1 cellular context compared by ENCODE assay signal in genomic region chr16:30571444-30572322, GRCh38.
TF ChIP-seq lines count a peak whose summit lies in the region.

TSS of gene ZNF688 (minus strand) at chr16:30571714. CDS start at chr16:30571629, 85 bp downstream.

TF ChIP-seq in K562, 482 proteins besides CTCF, POLR2A, EP300 and RAD21 (continued from another document):
- TF ChIP-seq NONO (IDR thresholded peaks at IDR 0.05; ENCODE audit: low read depth in 2 of 2, low read length in 1 of 2) (peak; percentile 35 to 68; a peak in 2 of 4 replicates), PCBP2 (IDR thresholded peaks at IDR 0.05; ENCODE audit: low read depth, low read length, poor library complexity, severe bottlenecking) (no peak), SNRNP70 (optimal IDR thresholded peaks at IDR 0.05; ENCODE audit: low read depth, low read length) (no peak), SRF (CRISPR knock-in tag; IDR thresholded peaks at IDR 0.05) (no peak), SREBF1 (IDR thresholded peaks at IDR 0.05; ENCODE audit: borderline replicate concordance, low read depth, low read length) (no peak), ZNF282 (CRISPR knock-in tag; IDR thresholded peaks at IDR 0.05) (no peak), ZNF644 (tag; IDR thresholded peaks at IDR 0.05; ENCODE audit: low read depth) (peak; percentile 88), CREB5 (CRISPR knock-in tag; IDR thresholded peaks at IDR 0.05) (no peak), CEBPG (CRISPR knock-in tag; IDR thresholded peaks at IDR 0.05) (no peak), CEBPG (tag; conservative IDR thresholded peaks at IDR 0.05 in 1 of 2, IDR thresholded peaks at IDR 0.05 in 1 of 2) (no peak), NR2C2 (CRISPR knock-in tag; IDR thresholded peaks at IDR 0.05) (no peak), NR2C2 (tag; IDR thresholded peaks at IDR 0.05) (peak; percentile 97), MYC (IDR thresholded peaks at IDR 0.05; ENCODE audit: low read depth, low read length) (no peak), MYC (CRISPR knock-in tag; IDR thresholded peaks at IDR 0.05; ENCODE audit: borderline replicate concordance, low read depth) (0 out of 2 replicates have a peak, but pooled peaks have one; percentile 16), TOE1 (IDR thresholded peaks at IDR 0.05; ENCODE audit: borderline replicate concordance) (peak; percentile 48; the same call in 1 of the 2 replicates), TOE1 (CRISPR knock-in tag; IDR thresholded peaks at IDR 0.05; ENCODE audit: borderline replicate concordance, low read depth) (no peak), GABPB2 (CRISPR knock-in tag; conservative IDR thresholded peaks at IDR 0.05) (no peak), NFYB (IDR thresholded peaks at IDR 0.05; ENCODE audit: extremely low read depth, insufficient read length) (peak; percentile 98), E2F4 (CRISPR knock-in tag; IDR thresholded peaks at IDR 0.05; ENCODE audit: low read depth) (peak; percentile 98), DIDO1 (tag; IDR thresholded peaks at IDR 0.05; ENCODE audit: low read depth) (peak; percentile 85), PKNOX1 (IDR thresholded peaks at IDR 0.05) (peak; percentile 65), CCAR2 (IDR thresholded peaks at IDR 0.05; ENCODE audit: low read depth, low read length) (no peak), GMEB1 (CRISPR knock-in tag; IDR thresholded peaks at IDR 0.05) (peak; percentile 64), ETV6 (IDR thresholded peaks at IDR 0.05; ENCODE audit: borderline replicate concordance in 1 of 2, low read depth in 2 of 2, low read length in 1 of 2) (no peak), ETV6 (CRISPR knock-in tag; IDR thresholded peaks at IDR 0.05; ENCODE audit: borderline replicate concordance) (no peak), MBD2 (IDR thresholded peaks at IDR 0.05; ENCODE audit: borderline replicate concordance, low read depth) (peak; percentile 99), BRD4 (IDR thresholded peaks at IDR 0.05) (peak; percentile 51; the same call in 1 of the 2 replicates), NR1H2 (CRISPR knock-in tag; IDR thresholded peaks at IDR 0.05) (no peak; the same call in 1 of the 2 replicates), ZNF57 (CRISPR knock-in tag; IDR thresholded peaks at IDR 0.05) (no peak), PHB (CRISPR knock-in tag; IDR thresholded peaks at IDR 0.05) (no peak), LARP7 (IDR thresholded peaks at IDR 0.05) (no peak), PML (IDR thresholded peaks at IDR 0.05; ENCODE audit: low read length) (peak; percentile 53), ZNF174 (CRISPR knock-in tag; IDR thresholded peaks at IDR 0.05) (no peak), POLR2B (IDR thresholded peaks at IDR 0.05; ENCODE audit: low read depth, partially characterized antibody) (peak; percentile 67), ZBTB49 (CRISPR knock-in tag; IDR thresholded peaks at IDR 0.05; ENCODE audit: borderline replicate concordance) (no peak), ELF2 (CRISPR knock-in tag; IDR thresholded peaks at IDR 0.05) (0 out of 2 replicates have a peak, but pooled peaks have one; percentile 21), SNAPC5 (CRISPR knock-in tag; IDR thresholded peaks at IDR 0.05) (no peak), KDM5B (IDR thresholded peaks at IDR 0.05; ENCODE audit: insufficient replicate concordance, low read depth, low read length) (peak; percentile 66), RBM14 (IDR thresholded peaks at IDR 0.05; ENCODE audit: borderline replicate concordance, insufficient read depth, low read depth, low read length) (no peak), JUND (IDR thresholded peaks at IDR 0.05; ENCODE audit: borderline replicate concordance, low read depth, low read length) (no peak; the same call in 1 of the 2 replicates), JUND (tag; IDR thresholded peaks at IDR 0.05; ENCODE audit: borderline replicate concordance, low read depth, low read length) (peak; percentile 32; the same call in 1 of the 3 replicates), NR3C1 (CRISPR knock-in tag; IDR thresholded peaks at IDR 0.05) (no peak), ZNF449 (CRISPR knock-in tag; IDR thresholded peaks at IDR 0.05) (no peak), GABPB1 (CRISPR knock-in tag; IDR thresholded peaks at IDR 0.05) (0 out of 2 replicates have a peak, but pooled peaks have one; percentile 60), RNF2 (IDR thresholded peaks at IDR 0.05) (no peak), RUNX1 (IDR thresholded peaks at IDR 0.05; ENCODE audit: low read depth) (peak; percentile 74; the same call in 1 of the 2 replicates), CAMTA2 (CRISPR knock-in tag; conservative IDR thresholded peaks at IDR 0.05) (no peak), NFIX (CRISPR knock-in tag; IDR thresholded peaks at IDR 0.05; ENCODE audit: low read depth) (no peak)
- TF ChIP-seq, protein P1, sequence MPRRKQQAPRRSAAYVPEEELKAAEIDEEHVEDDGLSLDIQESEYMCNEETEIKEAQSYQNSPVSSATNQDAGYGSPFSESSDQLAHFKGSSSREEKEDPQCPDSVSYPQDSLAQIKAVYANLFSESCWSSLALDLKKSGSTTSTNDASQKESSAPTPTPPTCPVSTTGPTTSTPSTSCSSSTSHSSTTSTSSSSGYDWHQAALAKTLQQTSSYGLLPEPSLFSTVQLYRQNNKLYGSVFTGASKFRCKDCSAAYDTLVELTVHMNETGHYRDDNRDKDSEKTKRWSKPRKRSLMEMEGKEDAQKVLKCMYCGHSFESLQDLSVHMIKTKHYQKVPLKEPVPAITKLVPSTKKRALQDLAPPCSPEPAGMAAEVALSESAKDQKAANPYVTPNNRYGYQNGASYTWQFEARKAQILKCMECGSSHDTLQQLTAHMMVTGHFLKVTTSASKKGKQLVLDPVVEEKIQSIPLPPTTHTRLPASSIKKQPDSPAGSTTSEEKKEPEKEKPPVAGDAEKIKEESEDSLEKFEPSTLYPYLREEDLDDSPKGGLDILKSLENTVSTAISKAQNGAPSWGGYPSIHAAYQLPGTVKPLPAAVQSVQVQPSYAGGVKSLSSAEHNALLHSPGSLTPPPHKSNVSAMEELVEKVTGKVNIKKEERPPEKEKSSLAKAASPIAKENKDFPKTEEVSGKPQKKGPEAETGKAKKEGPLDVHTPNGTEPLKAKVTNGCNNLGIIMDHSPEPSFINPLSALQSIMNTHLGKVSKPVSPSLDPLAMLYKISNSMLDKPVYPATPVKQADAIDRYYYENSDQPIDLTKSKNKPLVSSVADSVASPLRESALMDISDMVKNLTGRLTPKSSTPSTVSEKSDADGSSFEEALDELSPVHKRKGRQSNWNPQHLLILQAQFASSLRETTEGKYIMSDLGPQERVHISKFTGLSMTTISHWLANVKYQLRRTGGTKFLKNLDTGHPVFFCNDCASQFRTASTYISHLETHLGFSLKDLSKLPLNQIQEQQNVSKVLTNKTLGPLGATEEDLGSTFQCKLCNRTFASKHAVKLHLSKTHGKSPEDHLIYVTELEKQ (CRISPR knock-in tag; IDR thresholded peaks at IDR 0.05), result no peak
- TF ChIP-seq, protein P2, sequence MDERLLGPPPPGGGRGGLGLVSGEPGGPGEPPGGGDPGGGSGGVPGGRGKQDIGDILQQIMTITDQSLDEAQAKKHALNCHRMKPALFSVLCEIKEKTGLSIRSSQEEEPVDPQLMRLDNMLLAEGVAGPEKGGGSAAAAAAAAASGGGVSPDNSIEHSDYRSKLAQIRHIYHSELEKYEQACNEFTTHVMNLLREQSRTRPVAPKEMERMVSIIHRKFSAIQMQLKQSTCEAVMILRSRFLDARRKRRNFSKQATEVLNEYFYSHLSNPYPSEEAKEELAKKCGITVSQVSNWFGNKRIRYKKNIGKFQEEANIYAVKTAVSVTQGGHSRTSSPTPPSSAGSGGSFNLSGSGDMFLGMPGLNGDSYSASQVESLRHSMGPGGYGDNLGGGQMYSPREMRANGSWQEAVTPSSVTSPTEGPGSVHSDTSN (CRISPR knock-in tag; IDR thresholded peaks at IDR 0.05; ENCODE audit: low read depth), result no peak
- TF ChIP-seq, protein P2 (tag; conservative IDR thresholded peaks at IDR 0.05; ENCODE audit: low read depth), result peak; percentile 45
- TF ChIP-seq, protein P3, sequence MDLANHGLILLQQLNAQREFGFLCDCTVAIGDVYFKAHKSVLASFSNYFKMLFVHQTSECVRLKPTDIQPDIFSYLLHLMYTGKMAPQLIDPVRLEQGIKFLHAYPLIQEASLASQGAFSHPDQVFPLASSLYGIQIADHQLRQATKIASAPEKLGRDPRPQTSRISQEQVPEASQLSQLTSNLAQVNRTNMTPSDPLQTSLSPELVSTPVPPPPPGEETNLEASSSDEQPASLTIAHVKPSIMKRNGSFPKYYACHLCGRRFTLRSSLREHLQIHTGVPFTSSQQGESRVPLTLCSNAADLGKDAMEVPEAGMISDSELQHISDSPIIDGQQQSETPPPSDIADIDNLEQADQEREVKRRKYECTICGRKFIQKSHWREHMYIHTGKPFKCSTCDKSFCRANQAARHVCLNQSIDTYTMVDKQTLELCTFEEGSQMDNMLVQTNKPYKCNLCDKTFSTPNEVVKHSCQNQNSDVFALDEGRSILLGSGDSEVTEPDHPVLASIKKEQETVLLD (IDR thresholded peaks at IDR 0.05), result no peak
